ENCODE assay signal across 14 cellular contexts in genomic region chr4:160276785-160277325, GRCh38.
DNase-seq lines count a peak whose midpoint lies in the region; ATAC-seq and TF ChIP-seq lines count a peak whose summit lies in the region.
"Had no signal": no experiment of that assay in that cellular context is flagged by ENCODE, and none has a peak within 500 bp of the region (broad histone marks: within the 10 kb centered on the region; RNA-seq: fewer than 3 reads in every experiment).

No MANE protein-coding gene starts in this region.

- no peak for TF ChIP-seq CTCF in WTC11 (IDR thresholded peaks at IDR 0.05)

- peak; percentile 46; the same call in 1 of the 2 replicates for ATAC-seq in WTC11
- ATAC-seq: CD8-positive, alpha-beta T cell; HCT116 had no signal

- H3K9me3 Mint-ChIP-seq in WTC11, result peaks cover 67% of the 10 kb centered on the region

- DNase-seq in NCI-H82 (lab: John Stamatoyannopoulos, UW) (peak; percentile 80), WTC11 (ENCODE audit: low spot score) (no peak), islet precursor cell (peak; percentile 51), dermis blood vessel endothelial cell (no peak), NCI-H345 (lab: John Stamatoyannopoulos, UW) (no peak), G401 (ENCODE audit: low spot score) (no peak)
- DNase-seq in activated T-cell treated with anti-CD3 and anti-CD28 coated beads, Interleukin-2, amount 50 U/mL, for 48 hours, result no peak
- DNase-seq: Calu3; CD8-positive, alpha-beta T cell; DMS79 treated with DMSO at 0.1 percent for 48 hours; GM23248; HFFc6 had no signal

- no peaks in the 10 kb centered on the region for H3K4me1 Mint-ChIP-seq in WTC11
- H3K4me1 Mint-ChIP-seq: B cell had no signal

- H3K36me3 Mint-ChIP-seq in WTC11, result peaks cover 35% of the 10 kb centered on the region
- H3K36me3 Mint-ChIP-seq: CD8-positive, alpha-beta T cell had no signal

- no peaks in the 10 kb centered on the region for H3K27me3 Mint-ChIP-seq in WTC11 (ENCODE audit: low read depth)
- H3K27me3 Mint-ChIP-seq: B cell had no signal

- in situ Hi-C loops in G401 (cut with HindIII; ENCODE audit: low sequenced_read_pairs), result no loop called here

- CTCF ChIA-PET in WTC11 (lab: Charles Lee), result no interaction called here

- POLR2A ChIA-PET in WTC11 (lab: Charles Lee), result no interaction called here

- H3K4me3 Mint-ChIP-seq in WTC11, result no peak overlapping the region
- H3K4me3 Mint-ChIP-seq: B cell; CD8-positive, alpha-beta T cell; HFFc6 had no signal

- no peak overlapping the region for H3K27ac Mint-ChIP-seq in WTC11
- H3K27ac Mint-ChIP-seq: B cell; CD8-positive, alpha-beta T cell; HFFc6 had no signal

TF ChIP-seq in WTC11, 78 proteins besides CTCF, POLR2A, EP300 and RAD21:
- no peak for TF ChIP-seq ESRRA (CRISPR knock-in tag; IDR thresholded peaks at IDR 0.05; ENCODE audit: borderline replicate concordance)
- no peak for TF ChIP-seq PRRX2 (CRISPR knock-in tag; IDR thresholded peaks at IDR 0.05)
- TF ChIP-seq CBFB (CRISPR knock-in tag; IDR thresholded peaks at IDR 0.05; ENCODE audit: low read depth), result no peak
- no peak for TF ChIP-seq E2F5 (CRISPR knock-in tag; IDR thresholded peaks at IDR 0.05)
- no peak for TF ChIP-seq FOXK1 (CRISPR knock-in tag; IDR thresholded peaks at IDR 0.05)
- no peak for TF ChIP-seq ZNF416 (CRISPR knock-in tag; IDR thresholded peaks at IDR 0.05)
- no peak for TF ChIP-seq STAT6 (CRISPR knock-in tag; conservative IDR thresholded peaks at IDR 0.05; ENCODE audit: low read depth)
- TF ChIP-seq JUN (CRISPR knock-in tag; IDR thresholded peaks at IDR 0.05), result no peak
- no peak for TF ChIP-seq ZBTB21 (CRISPR knock-in tag; IDR thresholded peaks at IDR 0.05; ENCODE audit: borderline replicate concordance)
- no peak for TF ChIP-seq ZNF232 (CRISPR knock-in tag; IDR thresholded peaks at IDR 0.05)
- no peak for TF ChIP-seq ZNF121 (CRISPR knock-in tag; IDR thresholded peaks at IDR 0.05)
- TF ChIP-seq GABPB1 (CRISPR knock-in tag; IDR thresholded peaks at IDR 0.05), result no peak
- TF ChIP-seq ZNF263 (CRISPR knock-in tag; IDR thresholded peaks at IDR 0.05; ENCODE audit: low read depth), result no peak
- no peak for TF ChIP-seq GTF2I (CRISPR knock-in tag; conservative IDR thresholded peaks at IDR 0.05)
TF ChIP-seq in WTC11: peak in this region for 0.

Comparison
In these comparisons a context has a peak if more than half of its experiments do, and no peak if none do; other contexts are left out.
1. DNase-seq: peak in NCI-H82 (single experiment) and islet precursor cell (single experiment); none in WTC11 (single experiment), dermis blood vessel endothelial cell (single experiment), activated T-cell treated with anti-CD3 and anti-CD28 coated beads, Interleukin-2, amount 50 U/mL, for 48 hours (0 of 2), NCI-H345 (single experiment) and G401 (single experiment).